14 cellular contexts compared by ENCODE assay signal in the genomic region with DNA sequence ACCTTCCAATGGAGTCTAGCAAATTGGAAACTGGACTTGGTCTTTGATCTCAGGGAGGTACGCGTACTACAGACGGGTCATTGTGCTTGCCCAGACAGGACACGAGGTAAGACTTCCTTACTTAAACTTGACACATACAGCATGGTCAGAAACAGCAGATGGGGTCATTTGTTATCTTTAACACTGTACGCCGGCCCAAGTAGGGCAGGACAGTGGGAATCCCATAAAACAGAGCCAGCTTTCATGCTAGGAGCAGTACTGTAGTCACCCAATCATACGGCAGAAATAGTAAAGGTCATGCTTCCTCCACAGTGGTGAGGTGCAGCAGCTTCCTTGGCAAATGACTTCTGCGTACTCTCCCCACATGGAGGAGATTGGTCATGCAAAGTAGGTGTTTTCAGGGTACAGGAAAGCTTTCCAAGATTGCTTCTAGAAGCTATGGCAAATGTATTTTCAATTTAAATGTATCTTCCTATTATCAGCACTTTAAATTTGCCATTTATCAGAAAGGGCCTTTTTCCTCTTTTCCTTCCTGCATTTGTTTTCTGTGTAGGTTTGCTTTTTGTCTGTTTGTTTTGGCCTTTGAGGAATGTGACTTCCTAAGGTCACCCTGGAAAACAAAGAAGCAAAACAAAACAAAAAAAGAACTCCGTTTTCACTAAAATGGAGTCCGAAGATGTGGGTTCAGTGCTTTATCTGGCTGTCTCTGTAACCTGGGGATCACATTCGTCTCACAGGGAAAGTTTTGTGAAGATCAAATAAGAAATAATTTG.
DNase-seq lines count a peak whose midpoint lies in the region; TF ChIP-seq lines count a peak whose summit lies in the region.
"Had no signal": no experiment of that assay in that cellular context is flagged by ENCODE, and none has a peak within 500 bp of the region (broad histone marks: within the 10 kb centered on the region; RNA-seq: fewer than 3 reads in every experiment).

No MANE protein-coding gene starts in this region.

- H4K5ac ChIP-seq in H9 (ENCODE audit: insufficient read length, low read depth, low read length), result no peak overlapping the region

- H3K14ac ChIP-seq in H9 (ENCODE audit: insufficient read depth, low read length) (no peak overlapping the region), trophoblast cell (ENCODE audit: low read length) (peak overlapping the region; percentile 84)

- no peak overlapping the region for H4K8ac ChIP-seq in H9 (replicated peaks; ENCODE audit: insufficient read length, low read depth, low read length)
- peak overlapping the region; percentile 57 for H4K8ac ChIP-seq in trophoblast cell (ENCODE audit: low read depth, low read length)

- H2BK120ac ChIP-seq in H9 (ENCODE audit: low read depth, low read length, poor library complexity, severe bottlenecking) (no peak overlapping the region), trophoblast cell (ENCODE audit: insufficient read depth, low read length, poor library complexity) (peak overlapping the region; percentile 39)

- H2AFZ ChIP-seq in H9 (ENCODE audit: low read length), result peak overlapping the region; percentile 27
- H2AFZ ChIP-seq in trophoblast cell (ENCODE audit: insufficient read depth, low read length, poor library complexity), result peak overlapping the region; percentile 50

- no peaks in the 10 kb centered on the region for H3K79me1 ChIP-seq in H9 (ENCODE audit: insufficient read depth, low read depth, low read length, poor library complexity, severe bottlenecking)
- H3K79me1 ChIP-seq in trophoblast cell (ENCODE audit: low read length), result peaks cover 21% of the 10 kb centered on the region

- H2AK5ac ChIP-seq in H9 (ENCODE audit: insufficient read length, low read length), result no peak overlapping the region
- H2AK5ac ChIP-seq in trophoblast cell (ENCODE audit: low read length), result peak overlapping the region; percentile 81

- no peaks in the 10 kb centered on the region for H4K20me1 ChIP-seq in H9 (ENCODE audit: control insufficient read depth, insufficient read depth, insufficient read length)

- no peaks in the 10 kb centered on the region for H3K79me2 ChIP-seq in H9 (ENCODE audit: insufficient read depth, low read length)
- peaks cover 3% of the 10 kb centered on the region for H3K79me2 ChIP-seq in trophoblast cell (ENCODE audit: control insufficient read depth, insufficient read depth, low read length, poor library complexity)

- no peak overlapping the region for H3K4me2 ChIP-seq in H9 (ENCODE audit: insufficient read depth, insufficient read length, low read length)
- no peak overlapping the region for H3K4me2 ChIP-seq in trophoblast cell (ENCODE audit: low read length)

- H3K4me1 ChIP-seq in H9 (ENCODE audit: insufficient read depth, low read length) (peaks cover 10% of the 10 kb centered on the region; the same call in 1 of the 2 replicates), trophoblast cell (ENCODE audit: control insufficient read depth in 1 of 2, insufficient read depth in 2 of 2, low read length in 2 of 2) (peaks cover 14 to 17% of the 10 kb centered on the region in 2 experiments)

- H3K23ac ChIP-seq in H9 (ENCODE audit: insufficient read length, low read depth, low read length), result no peak overlapping the region
- peak overlapping the region; percentile 98 for H3K23ac ChIP-seq in trophoblast cell (ENCODE audit: low read length)

- H3K27me3 ChIP-seq in H9 (ENCODE audit: insufficient read depth, low read length) (no peaks in the 10 kb centered on the region), trophoblast cell (ENCODE audit: insufficient read depth, low read length) (no peaks in the 10 kb centered on the region)

- H3K4ac ChIP-seq in H9 (ENCODE audit: low read depth, low read length) (no peak overlapping the region), trophoblast cell (ENCODE audit: low read depth, low read length) (peak overlapping the region; percentile 67)

- H2BK5ac ChIP-seq in H9 (ENCODE audit: insufficient read length, low read length) (no peak overlapping the region), trophoblast cell (ENCODE audit: low read depth, low read length, poor library complexity) (peak overlapping the region; percentile 66)

- no peak overlapping the region for H2BK15ac ChIP-seq in H9 (ENCODE audit: low read depth, low read length)

- no peak overlapping the region for H3T11ph ChIP-seq in H9 (ENCODE audit: low read length)

- H3K18ac ChIP-seq in H9 (ENCODE audit: insufficient read length, low read depth, low read length), result peak overlapping the region; percentile 51
- H3K18ac ChIP-seq in trophoblast cell (ENCODE audit: low read length), result peak overlapping the region; percentile 95

- H3K9me3 ChIP-seq in H9 (ENCODE audit: control insufficient read depth, low read depth, low read length), result no peaks in the 10 kb centered on the region
- no peaks in the 10 kb centered on the region for H3K9me3 ChIP-seq in trophoblast cell (ENCODE audit: insufficient read depth, low read depth, low read length)

- H3K9me3 Mint-ChIP-seq in H9, result no peaks in the 10 kb centered on the region; a peak in 1 of 5 replicates

- H2BK12ac ChIP-seq in H9 (ENCODE audit: insufficient read length, low read depth, low read length) (peak overlapping the region; percentile 41), trophoblast cell (ENCODE audit: low read length) (peak overlapping the region; percentile 100)

- H3K27ac ChIP-seq in H9 (ENCODE audit: insufficient read length, low read depth, low read length) (no peak overlapping the region), trophoblast cell (ENCODE audit: low read depth, low read length) (peak overlapping the region; percentile 84)

- no peaks in the 10 kb centered on the region for H3K27me3 Mint-ChIP-seq in H9 (ENCODE audit: low read depth)

- no peak overlapping the region for H4K91ac ChIP-seq in H9 (ENCODE audit: insufficient read length, low read depth, low read length)
- peak overlapping the region; percentile 94 for H4K91ac ChIP-seq in trophoblast cell (ENCODE audit: low read depth, low read length)

- peaks cover 43 to 44% of the 10 kb centered on the region in 2 experiments for H3K4me1 Mint-ChIP-seq in H9

- H2BK20ac ChIP-seq in H9 (ENCODE audit: low read depth, low read length, poor library complexity, severe bottlenecking), result no peak overlapping the region

- H3K9ac ChIP-seq in H9 (ENCODE audit: extremely low read depth, insufficient read length, low read length), result no peak overlapping the region
- no peak overlapping the region for H3K9ac ChIP-seq in trophoblast cell (ENCODE audit: low read length)

- in situ Hi-C loops in ACHN (cut with HindIII; ENCODE audit: low pct_ligation_motif_present, low pct_unique_long_range_greater_than_20kb, low sequenced_read_pairs), result no loop called here

- DNase-seq in H9 (no peak), dermis blood vessel endothelial cell (peak; percentile 31), islet precursor cell (peak; percentile 89), trophoblast cell (no peak), NCI-H82 (lab: John Stamatoyannopoulos, UW) (no peak), ACHN (no peak), NCI-H146 treated with DMSO at 0.1 percent for 48 hours (lab: John Stamatoyannopoulos, UW; ENCODE audit: unreplicated experiment) (no peak)
- DNase-seq in activated effector memory CD4-positive, alpha-beta T cell treated with anti-CD3 and anti-CD28 coated beads, Interleukin-2, amount 50 U/mL, for 16 hours, result no peak
- DNase-seq: activated CD4-positive, alpha-beta T cell treated with anti-CD3 and anti-CD28 coated beads for 1 hour; AML-193; aorta; DMS153; NCI-H446 had no signal

- peak overlapping the region; percentile 0 for H4K12ac ChIP-seq in trophoblast cell (ENCODE audit: low read depth, low read length)

- H3K27ac Mint-ChIP-seq in H9, result peak overlapping the region in 2 of 3 experiments; percentile 5 to 66; a peak in 2 of 7 replicates

- no peak overlapping the region for H3K4me3 Mint-ChIP-seq in H9

- WGBS in H9 (ENCODE audit: extremely low coverage, insufficient read length, low lambda C conversion rate), result no CpG with 5 or more reads among the region's 11 CpGs
- no CpG with 5 or more reads among the region's 11 CpGs for WGBS in trophoblast cell (ENCODE audit: extremely low coverage, insufficient coverage, insufficient read length)

- no peaks in the 10 kb centered on the region for H3K36me3 ChIP-seq in trophoblast cell (ENCODE audit: control insufficient read depth in 1 of 2, insufficient read depth in 2 of 2, low read length in 2 of 2)

- no peaks in the 10 kb centered on the region for H3K36me3 Mint-ChIP-seq in H9 (ENCODE audit: insufficient read depth in 1 of 3, low read depth in 3 of 3)

- no peaks in the 10 kb centered on the region for H3K23me2 ChIP-seq in H9 (ENCODE audit: insufficient read length, low read depth, low read length, poor library complexity, severe bottlenecking)

- H3K4me3 ChIP-seq in trophoblast cell (ENCODE audit: low read depth, low read length), result no peak overlapping the region
- H3K4me3 ChIP-seq: lung had no signal

- H3K56ac ChIP-seq in H9 (ENCODE audit: insufficient read length, low read depth, low read length), result no peak overlapping the region

- TF ChIP-seq CTCF in H9 (conservative IDR thresholded peaks at IDR 0.05), result no peak

Comparison
In these comparisons a context has a peak if more than half of its experiments do, and no peak if none do; other contexts are left out.
1. DNase-seq: peak in dermis blood vessel endothelial cell (single experiment) and islet precursor cell (single experiment); none in H9 (single experiment), trophoblast cell (0 of 2), activated effector memory CD4-positive, alpha-beta T cell treated with anti-CD3 and anti-CD28 coated beads, Interleukin-2, amount 50 U/mL, for 16 hours (single experiment), NCI-H82 (single experiment), ACHN (single experiment) and NCI-H146 treated with DMSO at 0.1 percent for 48 hours (single experiment).